Comparison of ENCODE assay signal across 20 cellular contexts in genomic region chr9:134659688-134660131, GRCh38. TPM values are rescaled to one million over a fixed set of nuclear protein-coding genes. Genes with fewer than 3 reads are reported as not detected.
A peak's percentile ranks its signal among the peaks of the same experiment; 100 is the strongest.
DNase-seq lines count a peak whose midpoint lies in the region; ATAC-seq and TF ChIP-seq lines count a peak whose summit lies in the region.
"Had no signal": no experiment of that assay in that cellular context is flagged by ENCODE, and none has a peak within 500 bp of the region (broad histone marks: within the 10 kb centered on the region; RNA-seq: fewer than 3 reads in every experiment).

No MANE protein-coding gene starts in this region.

- H3K4me3 ChIP-seq in hepatocyte (no peak overlapping the region), rectal smooth muscle tissue (ENCODE audit: low read length) (no peak overlapping the region), aorta (ENCODE audit: low read length in 2 of 2) (no peak overlapping the region)
- H3K4me3 ChIP-seq: A549, BLaER1, body of pancreas, colonic mucosa had no signal

- WGBS in hepatocyte (ENCODE audit: low lambda C conversion rate, missing lambda C conversion rate) = 53% methylated on average over 14 of the region's 14 CpGs
- WGBS in aorta, 2 donors = 25 to 28% methylated on average over 14 of the region's 14 CpGs

- DNase-seq in left ventricle myocardium superior (peak; percentile 11), Right ventricle myocardium superior (no peak), hepatocyte (ENCODE audit: low spot score) (peak; percentile 63), aorta (peak in 1 of 2 donors; percentile 72)
- no peak for DNase-seq in activated CD8-positive, alpha-beta T cell treated with anti-CD3 and anti-CD28 coated beads for 36 hours
- DNase-seq: activated CD4-positive, alpha-beta T cell treated with anti-CD3 and anti-CD28 coated beads for 1 hour; activated CD8-positive, alpha-beta memory T cell treated with anti-CD3 and anti-CD28 coated beads for 24 hours; activated T-cell treated with anti-CD3 and anti-CD28 coated beads, Interleukin-2, amount 50 U/mL, for 72 hours; body of pancreas; colonic mucosa; hippocampal formation; NCI-H524 treated with DMSO at 0.1 percent for 48 hours had no signal

- H3K4me2 ChIP-seq in hepatocyte = peak overlapping the region; percentile 35
- H3K4me2 ChIP-seq: A549, BLaER1 had no signal

- CTCF ChIA-PET in activated CD8-positive, alpha-beta T cell treated with anti-CD3 and anti-CD28 coated beads for 36 hours (lab: Charles Lee) = interaction anchor here (1.2 kb wide), 1 partner anchor 10 kb away, joined by 3 read pairs; no protein-coding TSS in a partner anchor

- intact Hi-C loops in left ventricle myocardium superior (cut with micrococcal nuclease) (no loop called here), Right ventricle myocardium superior (cut with DNase I) (no loop called here), aorta (cut with DNase I) (loop anchor here in 1 of 2 donors (10.0 kb wide), 1 partner anchor 495 kb away; the partner anchor contains the start of gene RNU6ATAC)
- intact Hi-C loops in activated CD8-positive, alpha-beta T cell treated with anti-CD3 and anti-CD28 coated beads for 36 hours (cut with micrococcal nuclease) = no loop called here

- H3K9me3 ChIP-seq in hepatocyte (ENCODE audit: low read depth) (no peaks in the 10 kb centered on the region), aorta (ENCODE audit: control insufficient read depth, low read length) (no peaks in the 10 kb centered on the region)
- H3K9me3 ChIP-seq: body of pancreas, colonic mucosa had no signal

- H3K36me3 Mint-ChIP-seq in activated CD8-positive, alpha-beta T cell treated with anti-CD3 and anti-CD28 coated beads for 36 hours (ENCODE audit: low read depth) = peaks cover 2% of the 10 kb centered on the region
- H3K36me3 Mint-ChIP-seq: activated naive CD4-positive, alpha-beta T cell treated with anti-CD3 and anti-CD28 coated beads, Interleukin-2, amount 50 U/mL, for 24 hours had no signal

- no peak for TF ChIP-seq CTCF in hepatocyte (IDR thresholded peaks at IDR 0.05; ENCODE audit: poor library complexity)
- TF ChIP-seq CTCF in activated CD8-positive, alpha-beta T cell treated with anti-CD3 and anti-CD28 coated beads for 36 hours (IDR thresholded peaks at IDR 0.05) = no peak

- H3K9ac ChIP-seq in rectal smooth muscle tissue (ENCODE audit: low read length) = no peak overlapping the region
- H3K9ac ChIP-seq: BLaER1 had no signal

- peaks cover 58% of the 10 kb centered on the region for H3K4me1 ChIP-seq in hepatocyte (ENCODE audit: insufficient read depth)
- peaks cover 42% of the 10 kb centered on the region for H3K4me1 ChIP-seq in rectal smooth muscle tissue (ENCODE audit: control insufficient read depth, insufficient read depth, low read length)
- H3K4me1 ChIP-seq in aorta (ENCODE audit: control insufficient read depth in 1 of 2, insufficient read depth in 2 of 2, low read length in 2 of 2) = no peaks in the 10 kb centered on the region
- H3K4me1 ChIP-seq: BLaER1, body of pancreas, colonic mucosa had no signal

- peaks cover 2% of the 10 kb centered on the region for H3K27me3 Mint-ChIP-seq in activated CD8-positive, alpha-beta T cell treated with anti-CD3 and anti-CD28 coated beads for 36 hours

- H3K9me2 ChIP-seq in hepatocyte (replicated peaks; ENCODE audit: insufficient read depth) = no peaks in the 10 kb centered on the region

- no peak overlapping the region for H3K27ac Mint-ChIP-seq in activated CD8-positive, alpha-beta T cell treated with anti-CD3 and anti-CD28 coated beads for 36 hours
- H3K27ac Mint-ChIP-seq: activated naive CD4-positive, alpha-beta T cell treated with anti-CD3 and anti-CD28 coated beads, Interleukin-2, amount 50 U/mL, for 24 hours; activated T-cell treated with anti-CD3 and anti-CD28 coated beads, Interleukin-2, amount 50 U/mL, for 72 hours; naive thymus-derived CD8-positive, alpha-beta T cell; stimulated activated naive CD8-positive, alpha-beta T cell treated with anti-CD3 and anti-CD28 coated beads, Interleukin-15, Interleukin-2, amounts not matched to agents 100 ng/mL and 50 ng/mL, for 24 hours had no signal

- H3K27me3 ChIP-seq in hepatocyte (no peaks in the 10 kb centered on the region), rectal smooth muscle tissue (ENCODE audit: control insufficient read depth, insufficient read depth, low read length) (no peaks in the 10 kb centered on the region), aorta (ENCODE audit: control insufficient read depth in 1 of 2, insufficient read depth in 2 of 2, low read length in 1 of 2) (no peaks in the 10 kb centered on the region)
- H3K27me3 ChIP-seq: BLaER1, colonic mucosa had no signal

- no peak overlapping the region for H3K4me3 Mint-ChIP-seq in activated CD8-positive, alpha-beta T cell treated with anti-CD3 and anti-CD28 coated beads for 36 hours
- H3K4me3 Mint-ChIP-seq: activated naive CD4-positive, alpha-beta T cell treated with anti-CD3 and anti-CD28 coated beads, Interleukin-2, amount 50 U/mL, for 24 hours; activated T-cell treated with anti-CD3 and anti-CD28 coated beads, Interleukin-2, amount 50 U/mL, for 72 hours; naive thymus-derived CD8-positive, alpha-beta T cell; stimulated activated naive CD8-positive, alpha-beta T cell treated with anti-CD3 and anti-CD28 coated beads, Interleukin-15, Interleukin-2, amounts not matched to agents 100 ng/mL and 50 ng/mL, for 24 hours had no signal

- H3K4me1 Mint-ChIP-seq in activated CD8-positive, alpha-beta T cell treated with anti-CD3 and anti-CD28 coated beads for 36 hours (ENCODE audit: low read depth) = no peaks in the 10 kb centered on the region
- H3K4me1 Mint-ChIP-seq: activated naive CD4-positive, alpha-beta T cell treated with anti-CD3 and anti-CD28 coated beads, Interleukin-2, amount 50 U/mL, for 24 hours; naive thymus-derived CD8-positive, alpha-beta T cell had no signal

- POLR2A ChIA-PET in activated CD8-positive, alpha-beta T cell treated with anti-CD3 and anti-CD28 coated beads for 36 hours (lab: Charles Lee) = no interaction called here

- H3K27ac ChIP-seq in hepatocyte (peak overlapping the region; percentile 90), rectal smooth muscle tissue (ENCODE audit: low read depth, low read length) (peak overlapping the region; percentile 82), aorta (ENCODE audit: low read depth in 1 of 2, low read length in 2 of 2) (peak overlapping the region; percentile 23 to 82)
- H3K27ac ChIP-seq: A549, BLaER1, body of pancreas, colonic mucosa had no signal

- no peaks in the 10 kb centered on the region for H3K36me3 ChIP-seq in hepatocyte (replicated peaks; ENCODE audit: insufficient read depth, low read depth)
- H3K36me3 ChIP-seq in rectal smooth muscle tissue (ENCODE audit: control insufficient read depth, insufficient read depth, low read length) = no peaks in the 10 kb centered on the region
- H3K36me3 ChIP-seq in aorta (ENCODE audit: control insufficient read depth in 1 of 2, insufficient read depth in 2 of 2, low read length in 1 of 2) = no peaks in the 10 kb centered on the region
- H3K36me3 ChIP-seq: colonic mucosa had no signal

- no peak overlapping the region for H2AFZ ChIP-seq in hepatocyte

- ATAC-seq in left ventricle myocardium superior (no peak), Right ventricle myocardium superior (ENCODE audit: poor library complexity) (no peak), aorta (ENCODE audit: low FRiP score) (no peak), GM18907 (IDR thresholded peaks at IDR 0.05; ENCODE audit: unreplicated experiment) (no peak), GM18517 (IDR thresholded peaks at IDR 0.05; ENCODE audit: unreplicated experiment) (no peak)
- no peak for ATAC-seq in activated CD8-positive, alpha-beta T cell treated with anti-CD3 and anti-CD28 coated beads for 36 hours
- ATAC-seq: A549; activated T-cell treated with anti-CD3 and anti-CD28 coated beads, Interleukin-2, amount 50 U/mL, for 72 hours; body of pancreas; naive thymus-derived CD8-positive, alpha-beta T cell had no signal

- peaks cover 81% of the 10 kb centered on the region for H4K20me1 ChIP-seq in hepatocyte (ENCODE audit: insufficient read depth, poor library complexity, severe bottlenecking)

- peaks cover 9% of the 10 kb centered on the region for H3K9me3 Mint-ChIP-seq in activated CD8-positive, alpha-beta T cell treated with anti-CD3 and anti-CD28 coated beads for 36 hours

- H3K79me2 ChIP-seq in hepatocyte = peaks cover 64% of the 10 kb centered on the region

RNA-seq across cellular contexts. Expression of gene COL5A1, which starts 18.1 kb away (rescaled TPM):
- total RNA-seq in left ventricle myocardium superior = 14.8 TPM
- 12.7 TPM for total RNA-seq in Right ventricle myocardium superior
- 163 and 342 TPM in 2 replicates for total RNA-seq in hepatocyte
- 347 and 371 TPM in 2 replicates for polyA plus RNA-seq in hepatocyte
- 100 to 1,000 TPM; 108 to 159 TPM for total RNA-seq in aorta
- polyA plus RNA-seq in aorta = 10 to 100 TPM; 18.7 to 57.7 TPM
- total RNA-seq in activated CD8-positive, alpha-beta T cell treated with anti-CD3 and anti-CD28 coated beads for 36 hours = under 1 TPM; 0.29 to 0.34 TPM
- polyA plus RNA-seq: naive thymus-derived CD8-positive, alpha-beta T cell had no signal

Comparison
In these comparisons a context has a peak if more than half of its experiments do, and no peak if none do; other contexts are left out.
1. DNase-seq: peak in left ventricle myocardium superior (single experiment) and hepatocyte (single experiment); none in Right ventricle myocardium superior (single experiment) and activated CD8-positive, alpha-beta T cell treated with anti-CD3 and anti-CD28 coated beads for 36 hours (single experiment).
2. RNA of gene COL5A1, which starts 18.1 kb away (total RNA-seq): 163 to 342 TPM in hepatocyte, 108 to 159 TPM in aorta, 14.8 TPM in left ventricle myocardium superior (single experiment) and 12.7 TPM in Right ventricle myocardium superior (single experiment); 0.29 to 0.34 TPM in activated CD8-positive, alpha-beta T cell treated with anti-CD3 and anti-CD28 coated beads for 36 hours; every median in the first group is over 10 times any median in the second.
3. Peak in every context shown above with its lines, with median percentiles within 50 percentile points of each other: H3K27ac ChIP-seq.